1 cellular context compared by ENCODE assay signal in the genomic region with DNA sequence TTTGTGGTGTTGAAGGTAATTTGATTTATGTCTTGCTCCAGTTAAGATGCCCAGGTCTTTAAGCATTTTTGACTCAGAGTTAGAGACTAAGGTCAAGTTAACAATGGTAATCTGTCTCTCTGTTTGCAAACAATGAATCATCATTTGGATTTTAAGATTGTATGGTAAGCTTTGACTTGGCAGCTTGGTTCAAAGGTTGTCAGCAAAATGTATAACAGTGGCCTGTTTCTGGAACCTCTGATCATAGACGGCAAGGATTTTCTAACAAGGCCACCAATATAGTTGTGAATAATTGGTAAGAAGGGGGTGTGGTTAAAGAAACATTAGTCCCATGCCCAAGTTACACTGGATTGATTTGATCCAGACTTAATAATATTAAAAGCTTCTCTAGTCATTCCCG.
TF ChIP-seq lines count a peak whose summit lies in the region.

No MANE protein-coding gene starts in this region.

TF ChIP-seq in HepG2, 621 proteins besides CTCF, POLR2A, EP300 and RAD21 (continued from another document and continues in another):
- TF ChIP-seq, protein P1, sequence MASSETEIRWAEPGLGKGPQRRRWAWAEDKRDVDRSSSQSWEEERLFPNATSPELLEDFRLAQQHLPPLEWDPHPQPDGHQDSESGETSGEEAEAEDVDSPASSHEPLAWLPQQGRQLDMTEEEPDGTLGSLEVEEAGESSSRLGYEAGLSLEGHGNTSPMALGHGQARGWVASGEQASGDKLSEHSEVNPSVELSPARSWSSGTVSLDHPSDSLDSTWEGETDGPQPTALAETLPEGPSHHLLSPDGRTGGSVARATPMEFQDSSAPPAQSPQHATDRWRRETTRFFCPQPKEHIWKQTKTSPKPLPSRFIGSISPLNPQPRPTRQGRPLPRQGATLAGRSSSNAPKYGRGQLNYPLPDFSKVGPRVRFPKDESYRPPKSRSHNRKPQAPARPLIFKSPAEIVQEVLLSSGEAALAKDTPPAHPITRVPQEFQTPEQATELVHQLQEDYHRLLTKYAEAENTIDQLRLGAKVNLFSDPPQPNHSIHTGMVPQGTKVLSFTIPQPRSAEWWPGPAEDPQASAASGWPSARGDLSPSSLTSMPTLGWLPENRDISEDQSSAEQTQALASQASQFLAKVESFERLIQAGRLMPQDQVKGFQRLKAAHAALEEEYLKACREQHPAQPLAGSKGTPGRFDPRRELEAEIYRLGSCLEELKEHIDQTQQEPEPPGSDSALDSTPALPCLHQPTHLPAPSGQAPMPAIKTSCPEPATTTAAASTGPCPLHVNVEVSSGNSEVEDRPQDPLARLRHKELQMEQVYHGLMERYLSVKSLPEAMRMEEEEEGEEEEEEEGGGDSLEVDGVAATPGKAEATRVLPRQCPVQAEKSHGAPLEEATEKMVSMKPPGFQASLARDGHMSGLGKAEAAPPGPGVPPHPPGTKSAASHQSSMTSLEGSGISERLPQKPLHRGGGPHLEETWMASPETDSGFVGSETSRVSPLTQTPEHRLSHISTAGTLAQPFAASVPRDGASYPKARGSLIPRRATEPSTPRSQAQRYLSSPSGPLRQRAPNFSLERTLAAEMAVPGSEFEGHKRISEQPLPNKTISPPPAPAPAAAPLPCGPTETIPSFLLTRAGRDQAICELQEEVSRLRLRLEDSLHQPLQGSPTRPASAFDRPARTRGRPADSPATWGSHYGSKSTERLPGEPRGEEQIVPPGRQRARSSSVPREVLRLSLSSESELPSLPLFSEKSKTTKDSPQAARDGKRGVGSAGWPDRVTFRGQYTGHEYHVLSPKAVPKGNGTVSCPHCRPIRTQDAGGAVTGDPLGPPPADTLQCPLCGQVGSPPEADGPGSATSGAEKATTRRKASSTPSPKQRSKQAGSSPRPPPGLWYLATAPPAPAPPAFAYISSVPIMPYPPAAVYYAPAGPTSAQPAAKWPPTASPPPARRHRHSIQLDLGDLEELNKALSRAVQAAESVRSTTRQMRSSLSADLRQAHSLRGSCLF (CRISPR knock-in tag; IDR thresholded peaks at IDR 0.05; ENCODE audit: borderline replicate concordance) = no peak
- peak; percentile 16; the same call in 1 of the 2 replicates for TF ChIP-seq KLF9 (CRISPR knock-in tag; IDR thresholded peaks at IDR 0.05; ENCODE audit: low read depth)
- TF ChIP-seq ZNF263 (CRISPR knock-in tag; IDR thresholded peaks at IDR 0.05) = no peak
- TF ChIP-seq FOXA1 (IDR thresholded peaks at IDR 0.05) = no peak
- TF ChIP-seq FOXA1 (CRISPR knock-in tag; IDR thresholded peaks at IDR 0.05) = peak; percentile 70
- TF ChIP-seq NFYC (CRISPR knock-in tag; IDR thresholded peaks at IDR 0.05) = no peak
- peak; percentile 31; the same call in 1 of the 2 replicates for TF ChIP-seq ZNF614 (CRISPR knock-in tag; IDR thresholded peaks at IDR 0.05; ENCODE audit: borderline replicate concordance)
- TF ChIP-seq SPEN (CRISPR knock-in tag; IDR thresholded peaks at IDR 0.05; ENCODE audit: low read depth) = no peak
- peak; percentile 45; the same call in 1 of the 2 replicates for TF ChIP-seq ERF (CRISPR knock-in tag; IDR thresholded peaks at IDR 0.05)
- TF ChIP-seq, protein P2, sequence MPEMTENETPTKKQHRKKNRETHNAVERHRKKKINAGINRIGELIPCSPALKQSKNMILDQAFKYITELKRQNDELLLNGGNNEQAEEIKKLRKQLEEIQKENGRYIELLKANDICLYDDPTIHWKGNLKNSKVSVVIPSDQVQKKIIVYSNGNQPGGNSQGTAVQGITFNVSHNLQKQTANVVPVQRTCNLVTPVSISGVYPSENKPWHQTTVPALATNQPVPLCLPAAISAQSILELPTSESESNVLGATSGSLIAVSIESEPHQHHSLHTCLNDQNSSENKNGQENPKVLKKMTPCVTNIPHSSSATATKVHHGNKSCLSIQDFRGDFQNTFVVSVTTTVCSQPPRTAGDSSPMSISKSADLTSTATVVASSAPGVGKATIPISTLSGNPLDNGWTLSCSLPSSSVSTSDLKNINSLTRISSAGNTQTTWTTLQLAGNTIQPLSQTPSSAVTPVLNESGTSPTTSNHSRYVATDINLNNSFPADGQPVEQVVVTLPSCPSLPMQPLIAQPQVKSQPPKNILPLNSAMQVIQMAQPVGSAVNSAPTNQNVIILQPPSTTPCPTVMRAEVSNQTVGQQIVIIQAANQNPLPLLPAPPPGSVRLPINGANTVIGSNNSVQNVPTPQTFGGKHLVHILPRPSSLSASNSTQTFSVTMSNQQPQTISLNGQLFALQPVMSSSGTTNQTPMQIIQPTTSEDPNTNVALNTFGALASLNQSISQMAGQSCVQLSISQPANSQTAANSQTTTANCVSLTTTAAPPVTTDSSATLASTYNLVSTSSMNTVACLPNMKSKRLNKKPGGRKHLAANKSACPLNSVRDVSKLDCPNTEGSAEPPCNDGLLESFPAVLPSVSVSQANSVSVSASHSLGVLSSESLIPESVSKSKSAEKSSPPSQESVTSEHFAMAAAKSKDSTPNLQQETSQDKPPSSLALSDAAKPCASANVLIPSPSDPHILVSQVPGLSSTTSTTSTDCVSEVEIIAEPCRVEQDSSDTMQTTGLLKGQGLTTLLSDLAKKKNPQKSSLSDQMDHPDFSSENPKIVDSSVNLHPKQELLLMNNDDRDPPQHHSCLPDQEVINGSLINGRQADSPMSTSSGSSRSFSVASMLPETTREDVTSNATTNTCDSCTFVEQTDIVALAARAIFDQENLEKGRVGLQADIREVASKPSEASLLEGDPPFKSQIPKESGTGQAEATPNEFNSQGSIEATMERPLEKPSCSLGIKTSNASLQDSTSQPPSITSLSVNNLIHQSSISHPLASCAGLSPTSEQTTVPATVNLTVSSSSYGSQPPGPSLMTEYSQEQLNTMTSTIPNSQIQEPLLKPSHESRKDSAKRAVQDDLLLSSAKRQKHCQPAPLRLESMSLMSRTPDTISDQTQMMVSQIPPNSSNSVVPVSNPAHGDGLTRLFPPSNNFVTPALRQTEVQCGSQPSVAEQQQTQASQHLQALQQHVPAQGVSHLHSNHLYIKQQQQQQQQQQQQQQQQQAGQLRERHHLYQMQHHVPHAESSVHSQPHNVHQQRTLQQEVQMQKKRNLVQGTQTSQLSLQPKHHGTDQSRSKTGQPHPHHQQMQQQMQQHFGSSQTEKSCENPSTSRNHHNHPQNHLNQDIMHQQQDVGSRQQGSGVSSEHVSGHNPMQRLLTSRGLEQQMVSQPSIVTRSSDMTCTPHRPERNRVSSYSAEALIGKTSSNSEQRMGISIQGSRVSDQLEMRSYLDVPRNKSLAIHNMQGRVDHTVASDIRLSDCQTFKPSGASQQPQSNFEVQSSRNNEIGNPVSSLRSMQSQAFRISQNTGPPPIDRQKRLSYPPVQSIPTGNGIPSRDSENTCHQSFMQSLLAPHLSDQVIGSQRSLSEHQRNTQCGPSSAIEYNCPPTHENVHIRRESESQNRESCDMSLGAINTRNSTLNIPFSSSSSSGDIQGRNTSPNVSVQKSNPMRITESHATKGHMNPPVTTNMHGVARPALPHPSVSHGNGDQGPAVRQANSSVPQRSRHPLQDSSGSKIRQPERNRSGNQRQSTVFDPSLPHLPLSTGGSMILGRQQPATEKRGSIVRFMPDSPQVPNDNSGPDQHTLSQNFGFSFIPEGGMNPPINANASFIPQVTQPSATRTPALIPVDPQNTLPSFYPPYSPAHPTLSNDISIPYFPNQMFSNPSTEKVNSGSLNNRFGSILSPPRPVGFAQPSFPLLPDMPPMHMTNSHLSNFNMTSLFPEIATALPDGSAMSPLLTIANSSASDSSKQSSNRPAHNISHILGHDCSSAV (CRISPR knock-in tag; IDR thresholded peaks at IDR 0.05; ENCODE audit: borderline replicate concordance) = no peak
- TF ChIP-seq SOX5 (CRISPR knock-in tag; IDR thresholded peaks at IDR 0.05; ENCODE audit: borderline replicate concordance) = peak; percentile 98
- no peak for TF ChIP-seq ZNF33B (CRISPR knock-in tag; IDR thresholded peaks at IDR 0.05)
- 0 out of 2 replicates have a peak, but pooled peaks have one; percentile 34 for TF ChIP-seq MEIS1 (CRISPR knock-in tag; IDR thresholded peaks at IDR 0.05; ENCODE audit: borderline replicate concordance)
- TF ChIP-seq ZNF672 (CRISPR knock-in tag; IDR thresholded peaks at IDR 0.05) = no peak
- no peak for TF ChIP-seq ZFP90 (CRISPR knock-in tag; IDR thresholded peaks at IDR 0.05; ENCODE audit: borderline replicate concordance)
- TF ChIP-seq ZNF34 (CRISPR knock-in tag; IDR thresholded peaks at IDR 0.05; ENCODE audit: borderline replicate concordance) = peak; percentile 61; the same call in 1 of the 2 replicates
- TF ChIP-seq HDAC2 (CRISPR knock-in tag; IDR thresholded peaks at IDR 0.05) = peak; percentile 69
- TF ChIP-seq, protein P3, sequence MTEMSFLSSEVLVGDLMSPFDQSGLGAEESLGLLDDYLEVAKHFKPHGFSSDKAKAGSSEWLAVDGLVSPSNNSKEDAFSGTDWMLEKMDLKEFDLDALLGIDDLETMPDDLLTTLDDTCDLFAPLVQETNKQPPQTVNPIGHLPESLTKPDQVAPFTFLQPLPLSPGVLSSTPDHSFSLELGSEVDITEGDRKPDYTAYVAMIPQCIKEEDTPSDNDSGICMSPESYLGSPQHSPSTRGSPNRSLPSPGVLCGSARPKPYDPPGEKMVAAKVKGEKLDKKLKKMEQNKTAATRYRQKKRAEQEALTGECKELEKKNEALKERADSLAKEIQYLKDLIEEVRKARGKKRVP (CRISPR knock-in tag; IDR thresholded peaks at IDR 0.05) = no peak
- TF ChIP-seq, protein P4, sequence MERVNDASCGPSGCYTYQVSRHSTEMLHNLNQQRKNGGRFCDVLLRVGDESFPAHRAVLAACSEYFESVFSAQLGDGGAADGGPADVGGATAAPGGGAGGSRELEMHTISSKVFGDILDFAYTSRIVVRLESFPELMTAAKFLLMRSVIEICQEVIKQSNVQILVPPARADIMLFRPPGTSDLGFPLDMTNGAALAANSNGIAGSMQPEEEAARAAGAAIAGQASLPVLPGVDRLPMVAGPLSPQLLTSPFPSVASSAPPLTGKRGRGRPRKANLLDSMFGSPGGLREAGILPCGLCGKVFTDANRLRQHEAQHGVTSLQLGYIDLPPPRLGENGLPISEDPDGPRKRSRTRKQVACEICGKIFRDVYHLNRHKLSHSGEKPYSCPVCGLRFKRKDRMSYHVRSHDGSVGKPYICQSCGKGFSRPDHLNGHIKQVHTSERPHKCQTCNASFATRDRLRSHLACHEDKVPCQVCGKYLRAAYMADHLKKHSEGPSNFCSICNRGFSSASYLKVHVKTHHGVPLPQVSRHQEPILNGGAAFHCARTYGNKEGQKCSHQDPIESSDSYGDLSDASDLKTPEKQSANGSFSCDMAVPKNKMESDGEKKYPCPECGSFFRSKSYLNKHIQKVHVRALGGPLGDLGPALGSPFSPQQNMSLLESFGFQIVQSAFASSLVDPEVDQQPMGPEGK (CRISPR knock-in tag; IDR thresholded peaks at IDR 0.05) = no peak
- TF ChIP-seq TEAD3 (CRISPR knock-in tag; optimal IDR thresholded peaks at IDR 0.05; ENCODE audit: borderline replicate concordance) = peak; percentile 32
- TF ChIP-seq, protein P5, sequence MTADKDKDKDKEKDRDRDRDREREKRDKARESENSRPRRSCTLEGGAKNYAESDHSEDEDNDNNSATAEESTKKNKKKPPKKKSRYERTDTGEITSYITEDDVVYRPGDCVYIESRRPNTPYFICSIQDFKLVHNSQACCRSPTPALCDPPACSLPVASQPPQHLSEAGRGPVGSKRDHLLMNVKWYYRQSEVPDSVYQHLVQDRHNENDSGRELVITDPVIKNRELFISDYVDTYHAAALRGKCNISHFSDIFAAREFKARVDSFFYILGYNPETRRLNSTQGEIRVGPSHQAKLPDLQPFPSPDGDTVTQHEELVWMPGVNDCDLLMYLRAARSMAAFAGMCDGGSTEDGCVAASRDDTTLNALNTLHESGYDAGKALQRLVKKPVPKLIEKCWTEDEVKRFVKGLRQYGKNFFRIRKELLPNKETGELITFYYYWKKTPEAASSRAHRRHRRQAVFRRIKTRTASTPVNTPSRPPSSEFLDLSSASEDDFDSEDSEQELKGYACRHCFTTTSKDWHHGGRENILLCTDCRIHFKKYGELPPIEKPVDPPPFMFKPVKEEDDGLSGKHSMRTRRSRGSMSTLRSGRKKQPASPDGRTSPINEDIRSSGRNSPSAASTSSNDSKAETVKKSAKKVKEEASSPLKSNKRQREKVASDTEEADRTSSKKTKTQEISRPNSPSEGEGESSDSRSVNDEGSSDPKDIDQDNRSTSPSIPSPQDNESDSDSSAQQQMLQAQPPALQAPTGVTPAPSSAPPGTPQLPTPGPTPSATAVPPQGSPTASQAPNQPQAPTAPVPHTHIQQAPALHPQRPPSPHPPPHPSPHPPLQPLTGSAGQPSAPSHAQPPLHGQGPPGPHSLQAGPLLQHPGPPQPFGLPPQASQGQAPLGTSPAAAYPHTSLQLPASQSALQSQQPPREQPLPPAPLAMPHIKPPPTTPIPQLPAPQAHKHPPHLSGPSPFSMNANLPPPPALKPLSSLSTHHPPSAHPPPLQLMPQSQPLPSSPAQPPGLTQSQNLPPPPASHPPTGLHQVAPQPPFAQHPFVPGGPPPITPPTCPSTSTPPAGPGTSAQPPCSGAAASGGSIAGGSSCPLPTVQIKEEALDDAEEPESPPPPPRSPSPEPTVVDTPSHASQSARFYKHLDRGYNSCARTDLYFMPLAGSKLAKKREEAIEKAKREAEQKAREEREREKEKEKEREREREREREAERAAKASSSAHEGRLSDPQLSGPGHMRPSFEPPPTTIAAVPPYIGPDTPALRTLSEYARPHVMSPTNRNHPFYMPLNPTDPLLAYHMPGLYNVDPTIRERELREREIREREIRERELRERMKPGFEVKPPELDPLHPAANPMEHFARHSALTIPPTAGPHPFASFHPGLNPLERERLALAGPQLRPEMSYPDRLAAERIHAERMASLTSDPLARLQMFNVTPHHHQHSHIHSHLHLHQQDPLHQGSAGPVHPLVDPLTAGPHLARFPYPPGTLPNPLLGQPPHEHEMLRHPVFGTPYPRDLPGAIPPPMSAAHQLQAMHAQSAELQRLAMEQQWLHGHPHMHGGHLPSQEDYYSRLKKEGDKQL (CRISPR knock-in tag; IDR thresholded peaks at IDR 0.05; ENCODE audit: low read depth) = no peak
- no peak for TF ChIP-seq TAF1 (CRISPR knock-in tag; IDR thresholded peaks at IDR 0.05)
- TF ChIP-seq ZNF777 (CRISPR knock-in tag; IDR thresholded peaks at IDR 0.05) = peak; percentile 70
- TF ChIP-seq NCOR1 (IDR thresholded peaks at IDR 0.05; ENCODE audit: borderline replicate concordance, low read length) = peak; percentile 70; the same call in 1 of the 2 replicates
- TF ChIP-seq ASH2L (IDR thresholded peaks at IDR 0.05; ENCODE audit: insufficient read length, low read depth, low read length) = peak; percentile 54
- TF ChIP-seq HMG20B (CRISPR knock-in tag; conservative IDR thresholded peaks at IDR 0.05) = 0 out of 2 replicates have a peak, but pooled peaks have one; percentile 18
- peak; percentile 37; the same call in 1 of the 2 replicates for TF ChIP-seq SIX4 (CRISPR knock-in tag; IDR thresholded peaks at IDR 0.05)
- peak; percentile 90 for TF ChIP-seq ZNF644 (CRISPR knock-in tag; IDR thresholded peaks at IDR 0.05; ENCODE audit: low read depth)
- peak; percentile 64; a peak in 2 of 4 replicates for TF ChIP-seq MAFK (conservative IDR thresholded peaks at IDR 0.05 in 1 of 2, IDR thresholded peaks at IDR 0.05 in 1 of 2; ENCODE audit: low read length in 2 of 2)
- TF ChIP-seq ZNF720 (CRISPR knock-in tag; IDR thresholded peaks at IDR 0.05) = no peak
- no peak for TF ChIP-seq ZNF256 (CRISPR knock-in tag; conservative IDR thresholded peaks at IDR 0.05)
- TF ChIP-seq, protein P6, sequence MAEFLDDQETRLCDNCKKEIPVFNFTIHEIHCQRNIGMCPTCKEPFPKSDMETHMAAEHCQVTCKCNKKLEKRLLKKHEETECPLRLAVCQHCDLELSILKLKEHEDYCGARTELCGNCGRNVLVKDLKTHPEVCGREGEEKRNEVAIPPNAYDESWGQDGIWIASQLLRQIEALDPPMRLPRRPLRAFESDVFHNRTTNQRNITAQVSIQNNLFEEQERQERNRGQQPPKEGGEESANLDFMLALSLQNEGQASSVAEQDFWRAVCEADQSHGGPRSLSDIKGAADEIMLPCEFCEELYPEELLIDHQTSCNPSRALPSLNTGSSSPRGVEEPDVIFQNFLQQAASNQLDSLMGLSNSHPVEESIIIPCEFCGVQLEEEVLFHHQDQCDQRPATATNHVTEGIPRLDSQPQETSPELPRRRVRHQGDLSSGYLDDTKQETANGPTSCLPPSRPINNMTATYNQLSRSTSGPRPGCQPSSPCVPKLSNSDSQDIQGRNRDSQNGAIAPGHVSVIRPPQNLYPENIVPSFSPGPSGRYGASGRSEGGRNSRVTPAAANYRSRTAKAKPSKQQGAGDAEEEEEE (CRISPR knock-in tag; IDR thresholded peaks at IDR 0.05; ENCODE audit: borderline replicate concordance) = no peak
- peak; percentile 43; the same call in 1 of the 2 replicates for TF ChIP-seq ZMYM4 (CRISPR knock-in tag; IDR thresholded peaks at IDR 0.05)
